ENCODE assay signal across 23 cellular contexts in the genomic region with DNA sequence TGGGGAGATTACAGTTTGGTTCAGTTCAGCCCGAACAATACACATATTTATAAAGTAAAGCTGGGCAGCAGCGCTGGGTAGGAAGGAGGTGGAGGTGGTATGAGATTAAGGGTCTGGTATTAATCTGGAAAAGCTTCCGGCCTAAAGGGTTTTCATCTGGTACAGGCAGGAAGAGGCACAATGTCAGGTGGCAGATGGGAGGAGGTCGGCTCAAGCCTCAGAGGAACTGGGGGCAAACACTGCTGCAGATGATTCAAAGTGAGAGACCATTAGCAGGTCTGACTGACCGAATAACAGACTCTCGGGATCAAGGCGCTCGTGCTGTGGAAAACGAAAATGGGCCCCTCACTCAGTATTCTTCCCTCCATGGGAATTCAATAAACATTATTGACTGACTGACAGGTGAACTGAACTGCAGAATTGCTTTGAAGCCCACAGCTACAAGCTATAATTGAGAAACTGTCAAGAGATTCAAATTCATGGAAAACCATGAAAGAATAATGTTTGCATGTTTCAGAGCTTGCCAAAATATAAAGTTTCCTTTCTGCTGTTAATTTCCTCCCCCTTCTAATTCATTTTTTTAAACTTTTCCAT.
A peak's percentile ranks its signal among the peaks of the same experiment; 100 is the strongest.
DNase-seq lines count a peak whose midpoint lies in the region; ATAC-seq and TF ChIP-seq lines count a peak whose summit lies in the region.
"Had no signal": no experiment of that assay in that cellular context is flagged by ENCODE, and none has a peak within 500 bp of the region (broad histone marks: within the 10 kb centered on the region; RNA-seq: fewer than 3 reads in every experiment).

No MANE protein-coding gene starts in this region.

- H3K14ac ChIP-seq in mesenchymal stem cell (ENCODE audit: low read length in 2 of 2): no peak overlapping the region

- H2BK5ac ChIP-seq in mesenchymal stem cell (ENCODE audit: low read depth, low read length, poor library complexity, severe bottlenecking): peak overlapping the region; percentile 24

- peak overlapping the region; percentile 91 for H3K27ac ChIP-seq in mesenchymal stem cell (ENCODE audit: low read length, poor library complexity, severe bottlenecking)
- H3K27ac ChIP-seq: 22Rv1, RWPE1, SJCRH30 had no signal

- H3K18ac ChIP-seq in mesenchymal stem cell (ENCODE audit: low read depth in 1 of 2, low read length in 2 of 2): no peak overlapping the region

- CTCF ChIA-PET in Calu3 (lab: Charles Lee) (no interaction called here), WTC11 (lab: Charles Lee) (interaction anchor here (1.0 kb wide), 1 partner anchor 361 kb away, joined by 3 read pairs; no protein-coding TSS in a partner anchor)

- H3K27ac Mint-ChIP-seq in Calu3 (ENCODE audit: unreplicated experiment) (peak overlapping the region; percentile 87), WTC11 (0 out of 2 replicates have a peak overlapping the region, but pooled peaks have one; percentile 11)
- H3K27ac Mint-ChIP-seq: CD14-positive monocyte had no signal

- H3K4me3 Mint-ChIP-seq in Calu3 (ENCODE audit: low read depth, unreplicated experiment) (no peak overlapping the region), WTC11 (no peak overlapping the region)
- H3K4me3 Mint-ChIP-seq in activated T-cell treated with anti-CD3 and anti-CD28 coated beads, Interleukin-2, amount 50 U/mL, for 4 hours: no peak overlapping the region
- H3K4me3 Mint-ChIP-seq: CD14-positive monocyte had no signal

- no peak overlapping the region for H2AFZ ChIP-seq in mesenchymal stem cell (ENCODE audit: low read depth, low read length)

- H3K9me3 Mint-ChIP-seq in Calu3 (ENCODE audit: low read depth, unreplicated experiment) (no peaks in the 10 kb centered on the region), WTC11 (no peaks in the 10 kb centered on the region)
- no peaks in the 10 kb centered on the region for H3K9me3 Mint-ChIP-seq in activated T-cell treated with anti-CD3 and anti-CD28 coated beads, Interleukin-2, amount 50 U/mL, for 4 hours

- no peak overlapping the region for H2BK15ac ChIP-seq in mesenchymal stem cell (ENCODE audit: low read depth, poor library complexity, severe bottlenecking)

- peaks cover 23% of the 10 kb centered on the region for H3K4me1 Mint-ChIP-seq in Calu3 (ENCODE audit: low read depth, unreplicated experiment)
- H3K4me1 Mint-ChIP-seq in WTC11: peaks cover 66% of the 10 kb centered on the region
- no peaks in the 10 kb centered on the region for H3K4me1 Mint-ChIP-seq in activated T-cell treated with anti-CD3 and anti-CD28 coated beads, Interleukin-2, amount 50 U/mL, for 4 hours (ENCODE audit: low read depth)
- H3K4me1 Mint-ChIP-seq: CD14-positive monocyte had no signal

- DNase-seq in Calu3: no peak
- DNase-seq in WTC11 (ENCODE audit: low spot score): no peak
- DNase-seq in mesenchymal stem cell: no peak
- no peak for DNase-seq in LoVo (ENCODE audit: low spot score)
- DNase-seq in activated T-cell treated with anti-CD3 and anti-CD28 coated beads, Interleukin-2, amount 50 U/mL, for 4 hours: no peak
- DNase-seq in BE2C: no peak
- DNase-seq in NCI-H1436 (lab: John Stamatoyannopoulos, UW): no peak
- DNase-seq: AML-193, GDM1, IMR-90, Karpas-422, MG63, NCI-H1092, NCI-H1694, NCI-H2081 treated with DMSO at 0.1 percent for 48 hours, NCI-H446 treated with DMSO at 0.1 percent for 48 hours, NCI-H748 treated with DMSO at 0.1 percent for 48 hours, PC-3, SJCRH30 had no signal

- H3K9me3 ChIP-seq in mesenchymal stem cell (ENCODE audit: control insufficient read depth, low read length) (no peaks in the 10 kb centered on the region), BE2C (no peaks in the 10 kb centered on the region)
- H3K9me3 ChIP-seq: MG63, SJCRH30 had no signal

- H2BK120ac ChIP-seq in mesenchymal stem cell (ENCODE audit: low read depth, low read length): no peak overlapping the region

- H3K27me3 Mint-ChIP-seq in Calu3 (ENCODE audit: unreplicated experiment) (no peaks in the 10 kb centered on the region), WTC11 (ENCODE audit: low read depth) (no peaks in the 10 kb centered on the region)
- peaks cover 6% of the 10 kb centered on the region for H3K27me3 Mint-ChIP-seq in activated T-cell treated with anti-CD3 and anti-CD28 coated beads, Interleukin-2, amount 50 U/mL, for 4 hours (ENCODE audit: low read depth)

- H3K4me2 ChIP-seq in mesenchymal stem cell (ENCODE audit: low read length, poor library complexity, severe bottlenecking): no peak overlapping the region

- H3K36me3 Mint-ChIP-seq in Calu3 (ENCODE audit: insufficient read depth, unreplicated experiment) (peaks cover 6% of the 10 kb centered on the region), WTC11 (no peaks in the 10 kb centered on the region)
- no peaks in the 10 kb centered on the region for H3K36me3 Mint-ChIP-seq in activated T-cell treated with anti-CD3 and anti-CD28 coated beads, Interleukin-2, amount 50 U/mL, for 4 hours (ENCODE audit: insufficient read depth)

- peak overlapping the region; percentile 97 for H2AK5ac ChIP-seq in mesenchymal stem cell (ENCODE audit: low read length, severe bottlenecking)

- no peaks in the 10 kb centered on the region for H3K79me1 ChIP-seq in mesenchymal stem cell (replicated peaks; ENCODE audit: low read length, poor library complexity, severe bottlenecking)

- WGBS in mesenchymal stem cell: 92% methylated on average over 9 of the region's 9 CpGs

- no peak overlapping the region for H3K23ac ChIP-seq in mesenchymal stem cell (ENCODE audit: low read length in 2 of 2)

- H3K4me1 ChIP-seq in mesenchymal stem cell (ENCODE audit: control insufficient read depth, insufficient read depth, low read depth, low read length) (peaks cover 3% of the 10 kb centered on the region), BE2C (no peaks in the 10 kb centered on the region; the same call in 1 of the 2 replicates)

- BruUV-seq in Calu3 (replicated peaks; lab: Mats Ljungman, UMichigan): no TSS peak

- no peak overlapping the region for H3K4me3 ChIP-seq in mesenchymal stem cell (ENCODE audit: insufficient read depth in 1 of 2, low read depth in 1 of 2, low read length in 2 of 2)
- H3K4me3 ChIP-seq in BE2C (ENCODE audit: low read depth, low read length): no peak overlapping the region
- H3K4me3 ChIP-seq: MG63, SJCRH30 had no signal

- no peak overlapping the region for H3K9ac ChIP-seq in mesenchymal stem cell (ENCODE audit: low read length)

- intact Hi-C loops in Calu3 (cut with micrococcal nuclease; ENCODE audit: unreplicated experiment): loop anchor here (5.0 kb wide), 1 partner anchor 75 kb away; a partner anchor contains a TSS

- POLR2A ChIA-PET in WTC11 (lab: Charles Lee): no interaction called here

- H3K4ac ChIP-seq in mesenchymal stem cell (ENCODE audit: low read depth in 1 of 2, low read length in 2 of 2): no peak overlapping the region

- no peak overlapping the region for H4K91ac ChIP-seq in mesenchymal stem cell (ENCODE audit: low read length)

- H2BK12ac ChIP-seq in mesenchymal stem cell (ENCODE audit: low read length in 2 of 2): no peak overlapping the region

- no peaks in the 10 kb centered on the region for H3K36me3 ChIP-seq in mesenchymal stem cell (ENCODE audit: control insufficient read depth in 1 of 2, insufficient read depth in 2 of 2, low read depth in 1 of 2, low read length in 2 of 2)
- no peaks in the 10 kb centered on the region for H3K36me3 ChIP-seq in BE2C
- H3K36me3 ChIP-seq: MG63, SJCRH30 had no signal

- no peaks in the 10 kb centered on the region for H3K27me3 ChIP-seq in mesenchymal stem cell (ENCODE audit: control insufficient read depth in 1 of 2, insufficient read depth in 1 of 2, low read length in 2 of 2)
- no peaks in the 10 kb centered on the region for H3K27me3 ChIP-seq in BE2C
- H3K27me3 ChIP-seq: MG63, SJCRH30 had no signal

- H4K8ac ChIP-seq in mesenchymal stem cell (ENCODE audit: low read length): no peak overlapping the region

- TF ChIP-seq CTCF in Calu3 (IDR thresholded peaks at IDR 0.05; ENCODE audit: unreplicated experiment): no peak
- TF ChIP-seq CTCF in WTC11 (IDR thresholded peaks at IDR 0.05): no peak
- TF ChIP-seq CTCF in BE2C (IDR thresholded peaks at IDR 0.05; ENCODE audit: low read depth, low read length): no peak

- ATAC-seq in HG02588 (IDR thresholded peaks at IDR 0.05; ENCODE audit: unreplicated experiment) (peak; percentile 49), WTC11 (peak; percentile 44)
- no peak for ATAC-seq in activated T-cell treated with anti-CD3 and anti-CD28 coated beads, Interleukin-2, amount 50 U/mL, for 4 hours
- ATAC-seq: PC-3 had no signal

TF ChIP-seq in WTC11, 78 proteins besides CTCF, POLR2A, EP300 and RAD21 (continues in another document):
- TF ChIP-seq, protein P1, sequence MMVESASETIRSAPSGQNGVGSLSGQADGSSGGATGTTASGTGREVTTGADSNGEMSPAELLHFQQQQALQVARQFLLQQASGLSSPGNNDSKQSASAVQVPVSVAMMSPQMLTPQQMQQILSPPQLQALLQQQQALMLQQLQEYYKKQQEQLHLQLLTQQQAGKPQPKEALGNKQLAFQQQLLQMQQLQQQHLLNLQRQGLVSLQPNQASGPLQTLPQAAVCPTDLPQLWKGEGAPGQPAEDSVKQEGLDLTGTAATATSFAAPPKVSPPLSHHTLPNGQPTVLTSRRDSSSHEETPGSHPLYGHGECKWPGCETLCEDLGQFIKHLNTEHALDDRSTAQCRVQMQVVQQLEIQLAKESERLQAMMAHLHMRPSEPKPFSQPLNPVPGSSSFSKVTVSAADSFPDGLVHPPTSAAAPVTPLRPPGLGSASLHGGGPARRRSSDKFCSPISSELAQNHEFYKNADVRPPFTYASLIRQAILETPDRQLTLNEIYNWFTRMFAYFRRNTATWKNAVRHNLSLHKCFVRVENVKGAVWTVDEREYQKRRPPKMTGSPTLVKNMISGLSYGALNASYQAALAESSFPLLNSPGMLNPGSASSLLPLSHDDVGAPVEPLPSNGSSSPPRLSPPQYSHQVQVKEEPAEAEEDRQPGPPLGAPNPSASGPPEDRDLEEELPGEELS (CRISPR knock-in tag; IDR thresholded peaks at IDR 0.05): no peak

Comparison
In these comparisons a context has a peak if more than half of its experiments do, and no peak if none do; other contexts are left out.
1. ATAC-seq: peak in HG02588 (single experiment) and WTC11 (single experiment); none in activated T-cell treated with anti-CD3 and anti-CD28 coated beads, Interleukin-2, amount 50 U/mL, for 4 hours (0 of 2).